8 cellular contexts compared by ENCODE assay signal in the genomic region with DNA sequence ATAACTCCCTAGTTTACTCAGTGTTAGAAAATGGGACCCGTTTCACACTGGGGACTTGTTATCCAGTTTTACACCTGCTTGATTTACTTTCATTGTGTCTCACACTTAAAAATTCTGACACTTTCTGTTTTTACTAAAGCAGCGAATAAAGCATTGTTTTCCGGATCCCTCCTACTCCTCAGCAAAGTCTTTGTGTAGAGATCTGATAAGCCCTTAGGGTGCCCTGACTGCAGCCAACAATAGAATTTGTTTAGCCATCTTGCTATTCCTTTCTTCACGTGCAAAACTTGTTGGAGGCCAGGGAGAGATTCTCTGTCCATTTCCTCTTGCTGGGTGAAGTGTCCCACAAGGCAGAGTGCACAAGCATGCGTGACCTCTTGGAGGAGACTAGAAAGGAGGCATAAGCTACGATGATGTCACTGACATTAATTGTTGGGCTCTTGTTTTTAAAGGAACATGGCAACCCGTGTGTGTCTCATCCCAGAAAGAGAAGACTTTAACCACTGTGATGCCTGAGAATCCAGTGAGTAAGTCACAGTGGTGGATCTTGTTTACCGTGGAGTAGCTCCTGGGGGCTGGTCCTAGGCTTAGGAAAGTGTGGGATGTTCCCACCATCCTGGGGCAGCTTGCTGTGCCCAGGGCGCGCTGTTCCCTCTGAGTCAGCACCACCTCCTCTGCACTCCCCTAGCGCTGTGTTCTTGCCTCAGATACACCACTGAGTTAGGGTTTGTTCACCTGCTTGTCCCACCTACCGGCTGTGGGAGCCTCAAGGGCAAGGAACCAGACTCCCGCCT. TPM values are rescaled to one million over a fixed set of nuclear protein-coding genes. Genes with fewer than 3 reads are reported as not detected.
DNase-seq lines count a peak whose midpoint lies in the region; ATAC-seq and TF ChIP-seq lines count a peak whose summit lies in the region.
"Had no signal": no experiment of that assay in that cellular context is flagged by ENCODE, and none has a peak within 500 bp of the region (broad histone marks: within the 10 kb centered on the region; RNA-seq: fewer than 3 reads in every experiment).

No MANE protein-coding gene starts in this region.

- TF ChIP-seq POLR2A in stomach (IDR thresholded peaks at IDR 0.05): no peak

- H3K36me3 ChIP-seq in HAP-1 (replicated peaks) (no peaks in the 10 kb centered on the region), right atrium auricular region (no peaks in the 10 kb centered on the region), stomach (peaks cover 0 to 9% (median 0%) of the 10 kb centered on the region in 4 donors), SJCRH30 (no peaks in the 10 kb centered on the region)

- no peak overlapping the region for H3K4me3 ChIP-seq in HAP-1
- H3K4me3 ChIP-seq in right atrium auricular region: no peak overlapping the region
- no peak overlapping the region for H3K4me3 ChIP-seq in stomach
- no peak overlapping the region for H3K4me3 ChIP-seq in SJCRH30

- 51 to 66% (median 63%) methylated on average over 13 of the region's 13 CpGs for WGBS in stomach, 5 donors

- H3K9me3 ChIP-seq in HAP-1 (no peaks in the 10 kb centered on the region), right atrium auricular region (no peaks in the 10 kb centered on the region), stomach (no peaks in the 10 kb centered on the region), SJCRH30 (replicated peaks) (no peaks in the 10 kb centered on the region)

- ATAC-seq in activated T-helper 17 cell treated with anti-CD3 and anti-CD28 coated beads, Interleukin-2, amount 50 U/mL, for 72 hours (replicated peaks): peak; percentile 51

- peaks cover 47% of the 10 kb centered on the region for H3K4me1 Mint-ChIP-seq in activated T-helper 17 cell treated with anti-CD3 and anti-CD28 coated beads, Interleukin-2, amount 50 U/mL, for 72 hours

- TF ChIP-seq CTCF in right atrium auricular region (IDR thresholded peaks at IDR 0.05): no peak
- TF ChIP-seq CTCF in stomach (IDR thresholded peaks at IDR 0.05): no peak

- H3K27me3 ChIP-seq in HAP-1 (ENCODE audit: low read depth): no peaks in the 10 kb centered on the region
- H3K27me3 ChIP-seq in right atrium auricular region: no peaks in the 10 kb centered on the region
- H3K27me3 ChIP-seq in stomach: no peaks in the 10 kb centered on the region
- H3K27me3 ChIP-seq in SJCRH30: no peaks in the 10 kb centered on the region

- no peak for TF ChIP-seq EP300 in stomach (IDR thresholded peaks at IDR 0.05)

- no peaks in the 10 kb centered on the region for H3K27me3 Mint-ChIP-seq in activated T-helper 17 cell treated with anti-CD3 and anti-CD28 coated beads, Interleukin-2, amount 50 U/mL, for 72 hours
- H3K27me3 Mint-ChIP-seq: dendritic cell treated with granulocyte-macrophage colony-stimulating factor and Interleukin-4, amounts not matched to agents 40 ng/mL and 50 ng/mL, for 4 days had no signal

- intact Hi-C loops in stomach (cut with DNase I; ENCODE audit: low total_unique reads): no loop called here

- in situ Hi-C loops in HAP-1 (cut with MboI; ENCODE audit: low sequenced_read_pairs): no loop called here

- H3K4me1 ChIP-seq in HAP-1: peaks cover 8% of the 10 kb centered on the region
- peaks cover 0 to 73% of the 10 kb centered on the region in 2 donors for H3K4me1 ChIP-seq in right atrium auricular region
- H3K4me1 ChIP-seq in stomach: peaks cover 43 to 100% (median 66%) of the 10 kb centered on the region in 4 donors
- H3K4me1 ChIP-seq in SJCRH30: no peaks in the 10 kb centered on the region

- H3K27ac ChIP-seq in right atrium auricular region (peak overlapping the region; percentile 62 to 80), stomach (peak overlapping the region; percentile 7 to 84 (median 74)), SJCRH30 (no peak overlapping the region)

- H3K4me3 Mint-ChIP-seq in activated T-helper 17 cell treated with anti-CD3 and anti-CD28 coated beads, Interleukin-2, amount 50 U/mL, for 72 hours: peak overlapping the region; percentile 49
- H3K4me3 Mint-ChIP-seq: dendritic cell treated with granulocyte-macrophage colony-stimulating factor and Interleukin-4, amounts not matched to agents 40 ng/mL and 50 ng/mL, for 4 days had no signal

- DNase-seq in HAP-1 (ENCODE audit: low spot score in 2 of 2) (peak; percentile 54 to 59), right atrium auricular region (ENCODE audit: low spot score) (no peak), stomach (no peak), GDM1 (lab: John Stamatoyannopoulos, UW) (no peak), SJCRH30 (no peak)
- no peak for DNase-seq in stimulated activated CD4-positive, alpha-beta T cell treated with anti-CD3 and anti-CD28 coated beads, Interleukin-2, amount 100 ng/mL, for 24 hours

- peaks cover 20% of the 10 kb centered on the region for H3K36me3 Mint-ChIP-seq in activated T-helper 17 cell treated with anti-CD3 and anti-CD28 coated beads, Interleukin-2, amount 50 U/mL, for 72 hours (ENCODE audit: low read depth)

- peaks cover 4% of the 10 kb centered on the region for H3K9me3 Mint-ChIP-seq in activated T-helper 17 cell treated with anti-CD3 and anti-CD28 coated beads, Interleukin-2, amount 50 U/mL, for 72 hours
- H3K9me3 Mint-ChIP-seq: dendritic cell treated with granulocyte-macrophage colony-stimulating factor and Interleukin-4, amounts not matched to agents 40 ng/mL and 50 ng/mL, for 4 days had no signal

- H3K27ac Mint-ChIP-seq in activated T-helper 17 cell treated with anti-CD3 and anti-CD28 coated beads, Interleukin-2, amount 50 U/mL, for 72 hours: peak overlapping the region; percentile 80
- H3K27ac Mint-ChIP-seq: dendritic cell treated with granulocyte-macrophage colony-stimulating factor and Interleukin-4, amounts not matched to agents 40 ng/mL and 50 ng/mL, for 4 days had no signal

RNA-seq across cellular contexts. Expression of a gene that starts 27.7 kb away (rescaled TPM):
- 100 to 1,000 TPM; 127 to 253 TPM for total RNA-seq in activated T-helper 17 cell treated with anti-CD3 and anti-CD28 coated beads, Interleukin-2, amount 50 U/mL, for 72 hours
- total RNA-seq in right atrium auricular region (10 to 100 TPM; 77.6 to 84.5 TPM), stomach (100 to 1,000 TPM in 2 of 5 donors, 10 to 100 TPM in 3; 82.6 to 165 (median 86.1) TPM)
- polyA plus RNA-seq in stomach: 10 to 100 TPM; 11.2 to 31.4 (median 13.3) TPM
- total RNA-seq in SJCRH30 (2014; rRNA removed; shearing (Covaris generic)): 5.9 and 7.8 TPM in 2 replicates

Comparison
In these comparisons a context has a peak if more than half of its experiments do, and no peak if none do; other contexts are left out.
1. DNase-seq: peak in HAP-1 (2 of 2); none in right atrium auricular region (single experiment), stomach (single experiment), GDM1 (single experiment), stimulated activated CD4-positive, alpha-beta T cell treated with anti-CD3 and anti-CD28 coated beads, Interleukin-2, amount 100 ng/mL, for 24 hours (0 of 2) and SJCRH30 (0 of 2).